Comparison of ENCODE assay signal across 8 cellular contexts in the genomic region with DNA sequence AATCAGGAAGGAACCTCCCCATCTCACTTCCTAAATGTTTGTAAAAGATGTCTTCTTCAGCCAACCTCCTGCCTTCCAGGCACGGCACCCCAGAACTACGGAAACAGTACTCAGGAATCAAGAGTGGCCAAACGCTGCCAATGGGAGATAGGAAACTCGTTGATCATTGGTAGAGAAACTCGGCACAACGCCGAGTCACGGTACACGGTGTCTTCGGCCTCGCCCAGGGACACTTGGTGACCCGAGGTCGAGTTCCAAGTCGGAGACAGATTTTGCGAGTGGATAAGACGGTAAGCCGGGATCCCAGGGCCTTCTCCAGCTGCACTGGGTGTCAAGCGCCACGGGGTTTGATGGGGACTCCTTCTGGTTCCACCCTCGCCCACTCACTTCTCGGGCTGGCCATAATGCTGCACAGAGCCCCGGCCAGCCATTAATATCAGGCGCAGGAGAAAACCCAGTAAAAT. TPM values are rescaled to one million over a fixed set of nuclear protein-coding genes. Genes with fewer than 3 reads are reported as not detected.
DNase-seq lines count a peak whose midpoint lies in the region; ATAC-seq, FAIRE-seq and TF ChIP-seq lines count a peak whose summit lies in the region.

No MANE protein-coding gene starts in this region.

- no peak for TF ChIP-seq POLR2A in GM12891 (IDR thresholded peaks at IDR 0.05; ENCODE audit: low read depth, low read length)

- no peaks in the 10 kb centered on the region for H3K27me3 Mint-ChIP-seq in activated CD4-positive, alpha-beta memory T cell treated with anti-CD3 and anti-CD28 coated beads for 36 hours
- H3K27me3 Mint-ChIP-seq in nephron (ENCODE audit: low read depth) = no peaks in the 10 kb centered on the region

- H3K9me3 Mint-ChIP-seq in activated CD4-positive, alpha-beta memory T cell treated with anti-CD3 and anti-CD28 coated beads for 36 hours = no peaks in the 10 kb centered on the region
- H3K9me3 Mint-ChIP-seq in nephron = no peaks in the 10 kb centered on the region

- ATAC-seq in HG02884 (IDR thresholded peaks at IDR 0.05; ENCODE audit: unreplicated experiment) (peak; percentile 29), GM18873 (IDR thresholded peaks at IDR 0.05; ENCODE audit: low FRiP score, unreplicated experiment) (no peak)

- CTCF ChIA-PET in AG04449 (lab: Yijun Ruan, JAX) = no interaction called here
- CTCF ChIA-PET in activated CD4-positive, alpha-beta memory T cell treated with anti-CD3 and anti-CD28 coated beads for 36 hours (lab: Charles Lee) = interaction anchor here (0.7 to 2.2 kb wide), 4 partner anchors 13 to 120 kb away, joined by 3 to 8 read pairs (median 4); no protein-coding TSS in a partner anchor

- DNase-seq in AG04449 (ENCODE audit: low read depth, low spot score) = peak; percentile 5
- DNase-seq in GM12891 (ENCODE audit: insufficient read length, low spot score) = peak; percentile 1
- peak; percentile 44 to 79 (median 77) for DNase-seq in NCI-H1417 (lab: John Stamatoyannopoulos, UW)
- no peak for DNase-seq in activated CD4-positive, alpha-beta memory T cell treated with anti-CD3 and anti-CD28 coated beads for 36 hours
- peak; percentile 70 for DNase-seq in fibroblast of villous mesenchyme (ENCODE audit: low read depth)

- peaks cover 38% of the 10 kb centered on the region for H3K4me1 Mint-ChIP-seq in activated CD4-positive, alpha-beta memory T cell treated with anti-CD3 and anti-CD28 coated beads for 36 hours (ENCODE audit: low read depth)
- peaks cover 34% of the 10 kb centered on the region for H3K4me1 Mint-ChIP-seq in nephron

- FAIRE-seq in GM12891 (lab: Jason Lieb, UNC) = no peak

- POLR2A ChIA-PET in AG04449 (lab: Yijun Ruan, JAX) = no interaction called here
- POLR2A ChIA-PET in activated CD4-positive, alpha-beta memory T cell treated with anti-CD3 and anti-CD28 coated beads for 36 hours (lab: Charles Lee) = interaction anchor here (1.2 kb wide), 1 partner anchor 43 kb away, joined by 4 read pairs; no protein-coding TSS in a partner anchor

- H3K36me3 Mint-ChIP-seq in activated CD4-positive, alpha-beta memory T cell treated with anti-CD3 and anti-CD28 coated beads for 36 hours = peaks cover 3% of the 10 kb centered on the region
- H3K36me3 Mint-ChIP-seq in nephron (ENCODE audit: low read depth) = no peaks in the 10 kb centered on the region

- intact Hi-C loops in activated CD4-positive, alpha-beta memory T cell treated with anti-CD3 and anti-CD28 coated beads for 36 hours (cut with micrococcal nuclease) = loop anchor here (1.0 to 5.0 kb wide), 6 partner anchors 69 to 1344 kb away; a partner anchor contains a TSS

- peak overlapping the region; percentile 82 for H3K4me3 ChIP-seq in AG04449 (ENCODE audit: low read depth, low read length)
- H3K4me3 ChIP-seq in fibroblast of villous mesenchyme (ENCODE audit: low read depth, low read length) = peak overlapping the region; percentile 87

- H3K4me3 Mint-ChIP-seq in activated CD4-positive, alpha-beta memory T cell treated with anti-CD3 and anti-CD28 coated beads for 36 hours = peak overlapping the region; percentile 94
- peak overlapping the region; percentile 89 to 98 (median 96) for H3K4me3 Mint-ChIP-seq in nephron

- H3K27ac Mint-ChIP-seq in activated CD4-positive, alpha-beta memory T cell treated with anti-CD3 and anti-CD28 coated beads for 36 hours = peak overlapping the region; percentile 94
- peak overlapping the region; percentile 86 to 98 (median 87) for H3K27ac Mint-ChIP-seq in nephron

- TF ChIP-seq CTCF in AG04449 (IDR thresholded peaks at IDR 0.05; ENCODE audit: insufficient read depth, low read length, missing control alignments) (no peak), fibroblast of villous mesenchyme (IDR thresholded peaks at IDR 0.05; ENCODE audit: insufficient read depth, low read depth, low read length) (no peak), nephron (IDR thresholded peaks at IDR 0.05; ENCODE audit: unreplicated experiment in 3 of 3) (no peak)

TF ChIP-seq in GM12891, 5 proteins besides CTCF, POLR2A, EP300 and RAD21:
- no peak for TF ChIP-seq SPI1 (IDR thresholded peaks at IDR 0.05; ENCODE audit: low read depth, low read length)
- TF ChIP-seq PAX5 (IDR thresholded peaks at IDR 0.05; ENCODE audit: insufficient read depth, low read length, severe bottlenecking) = no peak
- TF ChIP-seq POU2F2 (IDR thresholded peaks at IDR 0.05; ENCODE audit: low read depth, low read length) = no peak
- TF ChIP-seq POLR2AphosphoS5 (IDR thresholded peaks at IDR 0.05; ENCODE audit: low read depth, low read length) = no peak
- no peak for TF ChIP-seq TAF1 (IDR thresholded peaks at IDR 0.05; ENCODE audit: low read depth, low read length)

RNA-seq across cellular contexts. Expression of a gene that starts 0.3 kb away (rescaled TPM):
- 0.21 TPM for polyA plus RNA-seq in GM12891 (2012; ENCODE audit: low read depth, missing spikeins)
- total RNA-seq in activated CD4-positive, alpha-beta memory T cell treated with anti-CD3 and anti-CD28 coated beads for 36 hours = under 1 TPM; 0.68 to 0.69 TPM
- 4.8 and 9.5 TPM in 2 replicates for total RNA-seq in fibroblast of villous mesenchyme

RNA-seq across cellular contexts. Expression of a gene that starts 0.4 kb away (rescaled TPM):
- 3.0 TPM for polyA plus RNA-seq in GM12891 (2012; ENCODE audit: low read depth, missing spikeins)
- 10 to 100 TPM; 14.5 to 15.9 TPM for total RNA-seq in activated CD4-positive, alpha-beta memory T cell treated with anti-CD3 and anti-CD28 coated beads for 36 hours
- total RNA-seq in fibroblast of villous mesenchyme = 8.1 and 16.0 TPM in 2 replicates
